Comparison of ENCODE assay signal across 30 cellular contexts in genomic region chr6:96844530-96844929, GRCh38.
DNase-seq lines count a peak whose midpoint lies in the region; ATAC-seq lines count a peak whose summit lies in the region.
"Had no signal": no experiment of that assay in that cellular context is flagged by ENCODE, and none has a peak within 500 bp of the region (broad histone marks: within the 10 kb centered on the region; RNA-seq: fewer than 3 reads in every experiment).

No MANE protein-coding gene starts in this region.

- ATAC-seq in GM19043 (IDR thresholded peaks at IDR 0.05; ENCODE audit: low read depth, unreplicated experiment) (peak; percentile 73), GM21619 (IDR thresholded peaks at IDR 0.05; ENCODE audit: unreplicated experiment) (peak; percentile 86), HG03135 (IDR thresholded peaks at IDR 0.05; ENCODE audit: unreplicated experiment) (peak; percentile 75)
- no peak for ATAC-seq in stimulated activated naive CD8-positive, alpha-beta T cell treated with anti-CD3 and anti-CD28 coated beads, Interleukin-15, Interleukin-2, amounts not matched to agents 100 U/mL and 50 U/mL, for 24 hours
- ATAC-seq: activated CD4-positive, CD25-positive, alpha-beta regulatory T cell treated with anti-CD3 and anti-CD28 coated beads, Interleukin-2, amount 50 U/mL, for 24 hours; activated naive CD8-positive, alpha-beta T cell treated with anti-CD3 and anti-CD28 coated beads, Interleukin-2, amount 50 U/mL, for 24 hours; gastrocnemius medialis; GM23338; SK-N-SH treated with all-trans-retinoic acid at 6 μM for 48 hours had no signal

- DNase-seq in kidney tubule cell (ENCODE audit: low spot score) (peak; percentile 3), LoVo (ENCODE audit: low spot score) (no peak), KBM-7 (no peak)
- DNase-seq in stimulated activated naive CD8-positive, alpha-beta T cell treated with anti-CD3 and anti-CD28 coated beads, Interleukin-15, Interleukin-2, amounts not matched to agents 100 U/mL and 50 U/mL, for 24 hours, result no peak
- DNase-seq: activated CD4-positive, alpha-beta memory T cell treated with anti-CD3 and anti-CD28 coated beads, Interleukin-2, amount 10 ng/mL, durations not matched to agents 7 days and 5 days; activated CD8-positive, alpha-beta memory T cell treated with anti-CD3 and anti-CD28 coated beads, Interleukin-2, amount 50 U/mL, for 4 hours; activated naive CD4-positive, alpha-beta T cell; activated naive CD8-positive, alpha-beta T cell treated with anti-CD3 and anti-CD28 coated beads, Interleukin-2, amount 50 U/mL, for 24 hours; BE2C; CD8-positive, alpha-beta memory T cell; colonic mucosa; effector CD4-positive, alpha-beta T cell; EL; gastrocnemius medialis; kidney; midbrain; MM.1S; naive B cell; NCI-H1105 treated with DMSO at 0.1 percent for 48 hours; NCI-H2029; NCI-H524 treated with DMSO at 0.1 percent for 48 hours; NK-92 treated with Interleukin-12 subunit alpha and Interleukin-12 subunit beta, amount 100 ng/mL, for 24 hours; stimulated activated naive CD4-positive, alpha-beta T cell; uterus had no signal

- in situ Hi-C loops in KBM-7 (cut with MboI; ENCODE audit: low pct_unique_long_range_greater_than_20kb, low sequenced_read_pairs), result no loop called here
